Comparison of ENCODE assay signal across 16 cellular contexts in the genomic region with DNA sequence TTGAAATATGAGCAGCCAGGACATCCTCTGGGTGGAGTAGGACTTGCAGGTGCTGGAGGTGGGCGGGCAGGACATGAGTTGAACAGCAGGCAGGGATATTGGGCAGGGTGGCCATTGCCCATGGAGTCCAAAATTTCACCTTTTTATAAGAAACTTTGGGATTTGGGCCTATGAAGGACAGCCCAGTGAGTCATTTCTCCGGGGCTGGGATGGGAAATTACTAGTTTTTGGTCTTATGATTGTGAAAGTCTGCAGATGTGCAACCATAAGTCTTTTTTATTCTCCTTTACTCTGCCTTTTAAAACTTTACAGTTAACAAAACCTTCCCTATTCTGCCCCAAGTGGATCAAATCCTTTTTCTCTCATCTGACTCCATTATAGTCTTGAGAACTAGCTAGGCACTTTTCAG.
DNase-seq lines count a peak whose midpoint lies in the region; TF ChIP-seq lines count a peak whose summit lies in the region.
"Had no signal": no experiment of that assay in that cellular context is flagged by ENCODE, and none has a peak within 500 bp of the region (broad histone marks: within the 10 kb centered on the region; RNA-seq: fewer than 3 reads in every experiment).

No MANE protein-coding gene starts in this region.

- H2AFZ ChIP-seq in osteoblast (ENCODE audit: low read length) = no peak overlapping the region

- H3K4me1 Mint-ChIP-seq in chondrocyte (ENCODE audit: low read depth) = peaks cover 44% of the 10 kb centered on the region

- H3K36me3 Mint-ChIP-seq in chondrocyte (ENCODE audit: low read depth) = peaks cover 3% of the 10 kb centered on the region
- H3K36me3 Mint-ChIP-seq: CD8-positive, alpha-beta memory T cell had no signal

- no peaks in the 10 kb centered on the region for H3K9me3 Mint-ChIP-seq in chondrocyte (ENCODE audit: low read depth)
- H3K9me3 Mint-ChIP-seq: CD8-positive, alpha-beta memory T cell; H9; stimulated activated naive CD8-positive, alpha-beta T cell treated with anti-CD3 and anti-CD28 coated beads, Interleukin-15, Interleukin-2, amounts not matched to agents 100 ng/mL and 50 ng/mL, for 24 hours had no signal

- peak overlapping the region in 3 of 5 donors; percentile 33 to 85 (median 69) for H3K27ac ChIP-seq in adrenal gland
- peak overlapping the region; percentile 30 for H3K27ac ChIP-seq in osteoblast (ENCODE audit: low read depth, low read length)
- H3K27ac ChIP-seq in uterus = peak overlapping the region; percentile 89 to 94
- H3K27ac ChIP-seq: cardiac muscle cell had no signal

- TF ChIP-seq CTCF in adrenal gland (IDR thresholded peaks at IDR 0.05) (no peak), fibroblast of the aortic adventitia (IDR thresholded peaks at IDR 0.05; ENCODE audit: insufficient read depth, low read length) (no peak), osteoblast (IDR thresholded peaks at IDR 0.05; ENCODE audit: extremely low read depth, low read depth, low read length) (no peak), uterus (IDR thresholded peaks at IDR 0.05) (no peak), chondrocyte (IDR thresholded peaks at IDR 0.05) (no peak)

- H3K4me2 ChIP-seq in osteoblast (ENCODE audit: insufficient read depth, low read length) = no peak overlapping the region

- intact Hi-C loops in adrenal gland (cut with DNase I) = no loop called here
- intact Hi-C loops in uterus (cut with DNase I; ENCODE audit: low total_unique reads) = no loop called here

- no peaks in the 10 kb centered on the region for H3K27me3 ChIP-seq in adrenal gland
- no peaks in the 10 kb centered on the region for H3K27me3 ChIP-seq in osteoblast (ENCODE audit: insufficient read depth, low read length)
- no peaks in the 10 kb centered on the region for H3K27me3 ChIP-seq in uterus
- H3K27me3 ChIP-seq: cardiac muscle cell had no signal

- 31 to 51% (median 43%) methylated on average over 2 of the region's 2 CpGs for WGBS in adrenal gland, 4 donors

- no peaks in the 10 kb centered on the region for H3K79me2 ChIP-seq in osteoblast (ENCODE audit: insufficient read depth, low read length)

- no peaks in the 10 kb centered on the region for H3K9me3 ChIP-seq in adrenal gland (replicated peaks in 1 of 3)
- H3K9me3 ChIP-seq in osteoblast (ENCODE audit: low read depth, low read length) = no peaks in the 10 kb centered on the region
- H3K9me3 ChIP-seq in uterus = no peaks in the 10 kb centered on the region

- H3K27ac Mint-ChIP-seq in chondrocyte (ENCODE audit: unreplicated experiment) = no peak overlapping the region

- H3K4me3 Mint-ChIP-seq in chondrocyte (ENCODE audit: unreplicated experiment) = no peak overlapping the region
- H3K4me3 Mint-ChIP-seq: CD8-positive, alpha-beta memory T cell; H9; stimulated activated naive CD8-positive, alpha-beta T cell treated with anti-CD3 and anti-CD28 coated beads, Interleukin-15, Interleukin-2, amounts not matched to agents 100 ng/mL and 50 ng/mL, for 24 hours had no signal

- H3K4me3 ChIP-seq in adrenal gland = no peak overlapping the region
- no peak overlapping the region for H3K4me3 ChIP-seq in fibroblast of the aortic adventitia (ENCODE audit: low read depth, low read length)
- H3K4me3 ChIP-seq in osteoblast (ENCODE audit: insufficient read depth, low read length) = no peak overlapping the region
- peak overlapping the region in 1 of 2 donors; percentile 9 for H3K4me3 ChIP-seq in uterus
- H3K4me3 ChIP-seq: cardiac muscle cell had no signal

- no peaks in the 10 kb centered on the region for H4K20me1 ChIP-seq in osteoblast (ENCODE audit: insufficient read depth, low read length)

- no peaks in the 10 kb centered on the region for H3K36me3 ChIP-seq in adrenal gland (replicated peaks in 1 of 2)
- H3K36me3 ChIP-seq in osteoblast (ENCODE audit: insufficient read depth, low read length) = no peaks in the 10 kb centered on the region
- H3K36me3 ChIP-seq in uterus = no peaks in the 10 kb centered on the region
- H3K36me3 ChIP-seq: cardiac muscle cell had no signal

- H3K27me3 Mint-ChIP-seq in chondrocyte (ENCODE audit: low read depth) = no peaks in the 10 kb centered on the region

- peak in 3 of 7 donors; percentile 30 to 38 (median 33) for DNase-seq in adrenal gland
- DNase-seq in fibroblast of the aortic adventitia (ENCODE audit: low read depth) = peak; percentile 83
- DNase-seq in osteoblast (ENCODE audit: insufficient read length, low spot score, missing footprints) = no peak
- DNase-seq in uterus = no peak
- DNase-seq in chondrocyte (ENCODE audit: low spot score) = no peak
- DNase-seq in NCI-H1105 treated with DMSO at 0.1 percent for 48 hours (lab: John Stamatoyannopoulos, UW) = no peak
- DNase-seq in middle frontal gyrus (ENCODE audit: extremely low spot score, low spot score) = no peak
- DNase-seq: activated CD8-positive, alpha-beta memory T cell treated with anti-CD3 and anti-CD28 coated beads for 24 hours; activated gamma-delta T cell treated with Interleukin-2 at 50 U/mL for 16 hours; CD8-positive, alpha-beta memory T cell; GDM1; H9; NCI-H2171; NK-92 treated with Interleukin-12 subunit alpha and Interleukin-12 subunit beta, amount 100 ng/mL, for 24 hours had no signal

- H3K4me1 ChIP-seq in adrenal gland (replicated peaks in 1 of 2) = peaks cover 0 to 17% of the 10 kb centered on the region in 2 donors
- peaks cover 18% of the 10 kb centered on the region for H3K4me1 ChIP-seq in osteoblast (ENCODE audit: insufficient read depth, low read length)
- peaks cover 12 to 23% of the 10 kb centered on the region in 2 donors for H3K4me1 ChIP-seq in uterus

- TF ChIP-seq POLR2A in adrenal gland (IDR thresholded peaks at IDR 0.05) (no peak), uterus (IDR thresholded peaks at IDR 0.05) (no peak)

Comparison
In these comparisons a context has a peak if more than half of its experiments do, and no peak if none do; other contexts are left out.
1. H3K27ac ChIP-seq: peak in every context shown above with its lines; median percentile 92 in uterus; 69 in adrenal gland; 30 in osteoblast.